8 cellular contexts compared by ENCODE assay signal in the genomic region with DNA sequence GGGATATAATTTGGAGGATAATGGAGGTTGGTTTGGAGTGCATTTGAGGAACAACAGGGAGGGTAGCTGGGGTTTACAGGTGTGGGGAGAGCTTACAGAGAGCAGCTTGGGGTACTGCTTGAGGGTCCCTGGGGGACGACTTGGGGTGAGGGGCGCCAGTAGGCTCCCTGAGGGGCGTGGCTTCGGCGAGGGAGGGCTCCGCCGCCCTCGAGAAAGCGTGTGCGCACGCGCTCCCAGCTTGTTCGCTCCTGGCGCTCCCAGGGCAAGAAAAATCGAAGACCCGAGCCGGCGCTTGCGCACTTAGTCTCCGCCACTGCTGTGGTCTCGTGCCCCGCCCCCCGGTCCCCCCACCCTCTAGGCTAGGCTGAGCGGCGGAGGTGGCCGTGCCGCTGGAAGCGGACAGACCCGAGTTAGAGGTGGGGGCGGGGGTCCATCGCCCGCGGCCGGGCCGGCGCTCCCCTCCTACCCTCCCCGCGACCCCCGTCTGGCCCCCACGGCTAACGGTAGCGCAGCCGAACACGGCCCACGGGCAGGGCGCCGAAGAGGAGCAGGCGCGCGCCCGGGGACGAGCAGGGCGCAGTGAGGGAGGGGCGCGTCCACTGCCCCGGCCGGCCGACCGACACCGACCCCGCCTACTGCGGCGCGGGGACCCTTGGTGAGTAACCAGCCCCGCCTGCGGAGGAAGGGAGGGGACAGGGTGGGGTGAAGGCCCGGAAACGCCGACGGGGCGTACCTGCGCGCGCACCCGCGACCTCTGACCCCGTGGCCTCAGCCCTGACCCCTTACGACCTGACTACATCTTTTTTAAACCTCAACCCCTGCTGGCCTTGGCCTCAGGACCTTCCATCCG. TPM values are rescaled to one million over a fixed set of nuclear protein-coding genes. Genes with fewer than 3 reads are reported as not detected.
DNase-seq lines count a peak whose midpoint lies in the region; ATAC-seq, FAIRE-seq and TF ChIP-seq lines count a peak whose summit lies in the region.

No MANE protein-coding gene starts in this region.

- H3K4me2 ChIP-seq in A549 = peak overlapping the region; percentile 80

- DNase-seq in A549 (ENCODE audit: low read depth in 1 of 2, low spot score in 1 of 2) (peak; percentile 71 to 77), NCI-H2196 (lab: John Stamatoyannopoulos, UW; ENCODE audit: unreplicated experiment) (peak; percentile 75)
- peak; percentile 74 for DNase-seq in activated CD4-positive, alpha-beta memory T cell treated with anti-CD3 and anti-CD28 coated beads, Interleukin-2, amount 10 ng/mL, durations not matched to agents 7 days and 5 days
- peak; percentile 53 for DNase-seq in effector CD8-positive, alpha-beta T cell (lab: John Stamatoyannopoulos, UW)
- DNase-seq in stimulated activated CD8-positive, alpha-beta memory T cell treated with anti-CD3 and anti-CD28 coated beads, Interleukin-2, amount 100 ng/mL, for 48 hours (ENCODE audit: low read depth in 2 of 2) = peak; percentile 43 to 51

- no peak for FAIRE-seq in A549 (lab: Jason Lieb, UNC)

- no peaks in the 10 kb centered on the region for H3K27me3 Mint-ChIP-seq in activated CD4-positive, alpha-beta memory T cell treated with anti-CD3 and anti-CD28 coated beads, Interleukin-2, amount 10 ng/mL, durations not matched to agents 7 days and 5 days

- peak; percentile 34 for TF ChIP-seq POLR2A in A549 (IDR thresholded peaks at IDR 0.05; ENCODE audit: low read length)

- CTCF ChIA-PET in A549 (lab: Yijun Ruan, JAX) = no interaction called here
- CTCF ChIA-PET in activated CD4-positive, alpha-beta memory T cell treated with anti-CD3 and anti-CD28 coated beads, Interleukin-2, amount 10 ng/mL, durations not matched to agents 7 days and 5 days (lab: Charles Lee) = interaction anchor here (0.5 kb wide), 1 partner anchor 43 kb away, joined by 3 read pairs; no protein-coding TSS in a partner anchor

- no peaks in the 10 kb centered on the region for H3K36me3 ChIP-seq in mesodermal cell (ENCODE audit: control insufficient read depth, insufficient read depth, low read length)

- no peak for TF ChIP-seq EP300 in A549 (IDR thresholded peaks at IDR 0.05)

- H3K4me1 Mint-ChIP-seq in activated CD4-positive, alpha-beta memory T cell treated with anti-CD3 and anti-CD28 coated beads, Interleukin-2, amount 10 ng/mL, durations not matched to agents 7 days and 5 days = peaks cover 28% of the 10 kb centered on the region

- peak overlapping the region; percentile 74 for H3K4me3 Mint-ChIP-seq in activated CD4-positive, alpha-beta memory T cell treated with anti-CD3 and anti-CD28 coated beads, Interleukin-2, amount 10 ng/mL, durations not matched to agents 7 days and 5 days

- H3K4me3 ChIP-seq in A549 (peak overlapping the region; percentile 92), mesodermal cell (ENCODE audit: extremely low read depth, insufficient read depth, low read length, poor library complexity, severe bottlenecking) (peak overlapping the region; percentile 49)

- H3K4me1 ChIP-seq in A549 = no peaks in the 10 kb centered on the region
- H3K4me1 ChIP-seq in mesodermal cell (ENCODE audit: control insufficient read depth, insufficient read depth, low read length, poor library complexity, severe bottlenecking) = no peaks in the 10 kb centered on the region

- H3K27ac Mint-ChIP-seq in activated CD4-positive, alpha-beta memory T cell treated with anti-CD3 and anti-CD28 coated beads, Interleukin-2, amount 10 ng/mL, durations not matched to agents 7 days and 5 days = peak overlapping the region; percentile 79

- H3K27ac ChIP-seq in A549 (peak overlapping the region; percentile 90 to 99), mesodermal cell (ENCODE audit: low read depth, low read length, severe bottlenecking) (peak overlapping the region; percentile 73)

- ATAC-seq in A549 (peak; percentile 76 to 90), GM18907 (IDR thresholded peaks at IDR 0.05; ENCODE audit: unreplicated experiment) (peak; percentile 60), GM19455 (IDR thresholded peaks at IDR 0.05; ENCODE audit: unreplicated experiment) (no peak)

- 10% methylated on average over 16 of the region's 79 CpGs for WGBS in A549 (ENCODE audit: missing lambda C conversion rate)
- WGBS in mesodermal cell (ENCODE audit: insufficient coverage in 2 of 2), 2 experiments = 3 to 25% methylated on average over 2 to 18 of the region's 79 CpGs

- H3K36me3 Mint-ChIP-seq in activated CD4-positive, alpha-beta memory T cell treated with anti-CD3 and anti-CD28 coated beads, Interleukin-2, amount 10 ng/mL, durations not matched to agents 7 days and 5 days (ENCODE audit: low read depth) = no peaks in the 10 kb centered on the region

- TF ChIP-seq RAD21 in A549 (conservative IDR thresholded peaks at IDR 0.05 in 1 of 2, IDR thresholded peaks at IDR 0.05 in 1 of 2) = no peak

- POLR2A ChIA-PET in A549 (lab: Yijun Ruan, JAX) = interaction anchor here (1.0 kb wide), 1 partner anchor 10 kb away, joined by 8 read pairs; a partner anchor contains a TSS
- POLR2A ChIA-PET in activated CD4-positive, alpha-beta memory T cell treated with anti-CD3 and anti-CD28 coated beads, Interleukin-2, amount 10 ng/mL, durations not matched to agents 7 days and 5 days (lab: Charles Lee) = interaction anchor here (0.7 kb wide), 1 partner anchor 10 kb away, joined by 3 read pairs; a partner anchor contains a TSS

- no peaks in the 10 kb centered on the region for H3K9me3 Mint-ChIP-seq in activated CD4-positive, alpha-beta memory T cell treated with anti-CD3 and anti-CD28 coated beads, Interleukin-2, amount 10 ng/mL, durations not matched to agents 7 days and 5 days

- no peak for TF ChIP-seq CTCF in A549 (IDR thresholded peaks at IDR 0.05)

- H3K9me3 ChIP-seq in A549 = no peaks in the 10 kb centered on the region
- H3K9me3 ChIP-seq in mesodermal cell (ENCODE audit: control insufficient read depth, low read length) = no peaks in the 10 kb centered on the region

TF ChIP-seq in A549, 52 proteins besides CTCF, POLR2A, EP300 and RAD21 (continues in another document):
- TF ChIP-seq PHF8 (IDR thresholded peaks at IDR 0.05; ENCODE audit: borderline replicate concordance, low read depth) = peak; percentile 47; the same call in 1 of the 2 replicates

RNA-seq across cellular contexts. Expression of a gene that starts 5.4 kb away (rescaled TPM):
- polyA plus RNA-seq in A549 (2011; rRNA removed) (1.6 and 2.0 TPM in 2 replicates), A549 (2017; fragmentation: RNase III; extraction: RNeasy Plus Mini Kit Qiagen cat#74134 plus additional on column Dnase treatment) (3.2 to 4.1 TPM (median 4.0 TPM) in 3 replicates)
- polyA plus RNA-seq in A549 (2012; cell fraction: cytosol; rRNA removed) = 2.9 and 4.3 TPM in 2 replicates
- 10.3 and 11.0 TPM in 2 replicates for polyA plus RNA-seq in A549 (2012; cell fraction: nucleus; rRNA removed)
- 1.9 and 3.0 TPM in 2 replicates for polyA minus RNA-seq in A549 (2011; rRNA and poly(A)+ RNA removed)
- 1 to 10 TPM; 5.8 to 6.5 TPM for total RNA-seq in activated CD4-positive, alpha-beta memory T cell treated with anti-CD3 and anti-CD28 coated beads, Interleukin-2, amount 10 ng/mL, durations not matched to agents 7 days and 5 days
- 7.3 TPM for polyA plus RNA-seq in mesodermal cell (2013, experiment 1 of 2)
- 6.2 TPM for polyA plus RNA-seq in mesodermal cell (2013, experiment 2 of 2)

RNA-seq across cellular contexts. Expression of a gene that starts 10.3 kb away (rescaled TPM):
- 16.1 and 27.3 TPM in 2 replicates for polyA plus RNA-seq in A549 (2011; rRNA removed)
- 21.6 and 29.3 TPM in 2 replicates for polyA plus RNA-seq in A549 (2012; cell fraction: cytosol; rRNA removed)
- 36.4 and 39.4 TPM in 2 replicates for polyA plus RNA-seq in A549 (2012; cell fraction: nucleus; rRNA removed)
- polyA plus RNA-seq in A549 (2017; fragmentation: RNase III; extraction: RNeasy Plus Mini Kit Qiagen cat#74134 plus additional on column Dnase treatment) = 53.8 to 57.3 TPM (median 56.3 TPM) in 3 replicates
- polyA minus RNA-seq in A549 (2011; rRNA and poly(A)+ RNA removed) = 34.5 and 50.4 TPM in 2 replicates
- total RNA-seq in activated CD4-positive, alpha-beta memory T cell treated with anti-CD3 and anti-CD28 coated beads, Interleukin-2, amount 10 ng/mL, durations not matched to agents 7 days and 5 days = 10 to 100 TPM; 32.2 to 32.7 TPM
- polyA plus RNA-seq in mesodermal cell (2013, experiment 1 of 2) = 33.5 TPM
- 29.4 TPM for polyA plus RNA-seq in mesodermal cell (2013, experiment 2 of 2)

RNA-seq across cellular contexts. Expression of a gene that starts 20.4 kb away (rescaled TPM):
- 13.6 and 17.0 TPM in 2 replicates for polyA plus RNA-seq in A549 (2011; rRNA removed)
- polyA plus RNA-seq in A549 (2012; cell fraction: cytosol; rRNA removed) = 28.9 and 40.7 TPM in 2 replicates
- polyA plus RNA-seq in A549 (2012; cell fraction: nucleus; rRNA removed) = 22.4 and 33.4 TPM in 2 replicates
- 29.9 to 37.7 TPM (median 35.4 TPM) in 3 replicates for polyA plus RNA-seq in A549 (2017; fragmentation: RNase III; extraction: RNeasy Plus Mini Kit Qiagen cat#74134 plus additional on column Dnase treatment)
- polyA minus RNA-seq in A549 (2011; rRNA and poly(A)+ RNA removed) = 14.4 and 16.4 TPM in 2 replicates
- 10 to 100 TPM; 21.1 to 23.9 TPM for total RNA-seq in activated CD4-positive, alpha-beta memory T cell treated with anti-CD3 and anti-CD28 coated beads, Interleukin-2, amount 10 ng/mL, durations not matched to agents 7 days and 5 days
- polyA plus RNA-seq in mesodermal cell (2013, experiment 1 of 2) = 38.9 TPM
- polyA plus RNA-seq in mesodermal cell (2013, experiment 2 of 2) = 43.6 TPM

RNA-seq across cellular contexts. Expression of a gene that starts 26.2 kb away (rescaled TPM):
- polyA plus RNA-seq in A549 (2011; rRNA removed) (55.5 and 80.1 TPM in 2 replicates), A549 (2017; fragmentation: RNase III; extraction: RNeasy Plus Mini Kit Qiagen cat#74134 plus additional on column Dnase treatment) (33.8 to 41.5 TPM (median 37.7 TPM) in 3 replicates)
- 57.6 and 69.3 TPM in 2 replicates for polyA plus RNA-seq in A549 (2012; cell fraction: cytosol; rRNA removed)
- 167 and 169 TPM in 2 replicates for polyA plus RNA-seq in A549 (2012; cell fraction: nucleus; rRNA removed)
- polyA minus RNA-seq in A549 (2011; rRNA and poly(A)+ RNA removed) = 89.1 and 95.1 TPM in 2 replicates
- 10 to 100 TPM; 51.1 to 58.7 TPM for total RNA-seq in activated CD4-positive, alpha-beta memory T cell treated with anti-CD3 and anti-CD28 coated beads, Interleukin-2, amount 10 ng/mL, durations not matched to agents 7 days and 5 days
- polyA plus RNA-seq in mesodermal cell (2013, experiment 1 of 2) = 48.8 TPM
- 48.2 TPM for polyA plus RNA-seq in mesodermal cell (2013, experiment 2 of 2)

RNA-seq across cellular contexts. Expression of a gene that starts 51.4 kb away (rescaled TPM):
- polyA plus RNA-seq in A549 (2011; rRNA removed) = 33.7 and 35.1 TPM in 2 replicates
- 25.6 and 29.1 TPM in 2 replicates for polyA plus RNA-seq in A549 (2012; cell fraction: cytosol; rRNA removed)
- 66.7 and 82.8 TPM in 2 replicates for polyA plus RNA-seq in A549 (2012; cell fraction: nucleus; rRNA removed)
- 27.7 to 36.2 TPM (median 34.3 TPM) in 3 replicates for polyA plus RNA-seq in A549 (2017; fragmentation: RNase III; extraction: RNeasy Plus Mini Kit Qiagen cat#74134 plus additional on column Dnase treatment)
- 21.4 and 21.9 TPM in 2 replicates for polyA minus RNA-seq in A549 (2011; rRNA and poly(A)+ RNA removed)
- 100 to 1,000 TPM; 104 to 116 TPM for total RNA-seq in activated CD4-positive, alpha-beta memory T cell treated with anti-CD3 and anti-CD28 coated beads, Interleukin-2, amount 10 ng/mL, durations not matched to agents 7 days and 5 days
- polyA plus RNA-seq in mesodermal cell (2013, experiment 1 of 2) = 29.5 TPM
- 27.6 TPM for polyA plus RNA-seq in mesodermal cell (2013, experiment 2 of 2)
